In genomic region chr18:51184092-51184458, GRCh38 we compare ENCODE assay signal across 19 cellular contexts. TPM values are rescaled to one million over a fixed set of nuclear protein-coding genes. Genes with fewer than 3 reads are reported as not detected.
DNase-seq lines count a peak whose midpoint lies in the region; ATAC-seq lines count a peak whose summit lies in the region.
"Had no signal": no experiment of that assay in that cellular context is flagged by ENCODE, and none has a peak within 500 bp of the region (broad histone marks: within the 10 kb centered on the region; RNA-seq: fewer than 3 reads in every experiment).

No MANE protein-coding gene starts in this region.

- no peaks in the 10 kb centered on the region for H3K9me3 Mint-ChIP-seq in stimulated activated naive CD8-positive, alpha-beta T cell treated with anti-CD3 and anti-CD28 coated beads, Interleukin-15, Interleukin-2, amounts not matched to agents 100 ng/mL and 50 ng/mL, for 24 hours
- H3K9me3 Mint-ChIP-seq in stimulated activated naive CD8-positive, alpha-beta T cell treated with anti-CD3 and anti-CD28 coated beads, Interleukin-15, amount 100 ng/mL, for 72 hours: no peaks in the 10 kb centered on the region
- no peaks in the 10 kb centered on the region for H3K9me3 Mint-ChIP-seq in activated naive CD8-positive, alpha-beta T cell treated with anti-CD3 and anti-CD28 coated beads for 36 hours
- no peaks in the 10 kb centered on the region for H3K9me3 Mint-ChIP-seq in memory B cell

- no peak overlapping the region for H3K4me3 Mint-ChIP-seq in stimulated activated naive CD8-positive, alpha-beta T cell treated with anti-CD3 and anti-CD28 coated beads, Interleukin-15, Interleukin-2, amounts not matched to agents 100 ng/mL and 50 ng/mL, for 24 hours
- H3K4me3 Mint-ChIP-seq in stimulated activated naive CD8-positive, alpha-beta T cell treated with anti-CD3 and anti-CD28 coated beads, Interleukin-15, amount 100 ng/mL, for 72 hours: no peak overlapping the region
- H3K4me3 Mint-ChIP-seq in activated naive CD8-positive, alpha-beta T cell treated with anti-CD3 and anti-CD28 coated beads for 36 hours: no peak overlapping the region
- H3K4me3 Mint-ChIP-seq in memory B cell: no peak overlapping the region

- ATAC-seq in stimulated activated naive CD8-positive, alpha-beta T cell treated with anti-CD3 and anti-CD28 coated beads, Interleukin-15, amount 100 ng/mL, for 72 hours: no peak
- ATAC-seq in memory B cell (ENCODE audit: low read depth) (no peak), GM21528 (IDR thresholded peaks at IDR 0.05; ENCODE audit: low FRiP score, unreplicated experiment) (no peak), GM19452 (IDR thresholded peaks at IDR 0.05; ENCODE audit: unreplicated experiment) (no peak)
- ATAC-seq: PC-3 had no signal

- no peak for DNase-seq in stimulated activated naive CD8-positive, alpha-beta T cell treated with anti-CD3 and anti-CD28 coated beads, Interleukin-15, amount 100 ng/mL, for 72 hours
- DNase-seq in activated naive CD8-positive, alpha-beta T cell treated with anti-CD3 and anti-CD28 coated beads for 36 hours: no peak
- no peak for DNase-seq in memory B cell (ENCODE audit: low spot score in 2 of 2)
- no peak for DNase-seq in GF-D8 (lab: John Stamatoyannopoulos, UW)
- DNase-seq: ACHN, C1 segment of cervical spinal cord, DMS79 treated with DMSO at 0.1 percent for 48 hours, HCEC 1CT, NCI-H1417, NCI-H187 treated with DMSO at 0.1 percent for 48 hours, NCI-H226, NCI-H524, NCI-H82, PC-3, RPMI8226, SIG-M5 had no signal

- no peaks in the 10 kb centered on the region for H3K27me3 Mint-ChIP-seq in stimulated activated naive CD8-positive, alpha-beta T cell treated with anti-CD3 and anti-CD28 coated beads, Interleukin-15, Interleukin-2, amounts not matched to agents 100 ng/mL and 50 ng/mL, for 24 hours
- no peaks in the 10 kb centered on the region for H3K27me3 Mint-ChIP-seq in stimulated activated naive CD8-positive, alpha-beta T cell treated with anti-CD3 and anti-CD28 coated beads, Interleukin-15, amount 100 ng/mL, for 72 hours
- H3K27me3 Mint-ChIP-seq in activated naive CD8-positive, alpha-beta T cell treated with anti-CD3 and anti-CD28 coated beads for 36 hours: no peaks in the 10 kb centered on the region
- H3K27me3 Mint-ChIP-seq in memory B cell: no peaks in the 10 kb centered on the region

- peak overlapping the region; percentile 9 for H3K27ac Mint-ChIP-seq in stimulated activated naive CD8-positive, alpha-beta T cell treated with anti-CD3 and anti-CD28 coated beads, Interleukin-15, Interleukin-2, amounts not matched to agents 100 ng/mL and 50 ng/mL, for 24 hours
- H3K27ac Mint-ChIP-seq in stimulated activated naive CD8-positive, alpha-beta T cell treated with anti-CD3 and anti-CD28 coated beads, Interleukin-15, amount 100 ng/mL, for 72 hours: no peak overlapping the region
- peak overlapping the region; percentile 18 for H3K27ac Mint-ChIP-seq in activated naive CD8-positive, alpha-beta T cell treated with anti-CD3 and anti-CD28 coated beads for 36 hours
- peak overlapping the region; percentile 20 for H3K27ac Mint-ChIP-seq in memory B cell

- peaks cover 89% of the 10 kb centered on the region for H3K4me1 Mint-ChIP-seq in stimulated activated naive CD8-positive, alpha-beta T cell treated with anti-CD3 and anti-CD28 coated beads, Interleukin-15, Interleukin-2, amounts not matched to agents 100 ng/mL and 50 ng/mL, for 24 hours (ENCODE audit: low read depth)
- peaks cover 72% of the 10 kb centered on the region for H3K4me1 Mint-ChIP-seq in stimulated activated naive CD8-positive, alpha-beta T cell treated with anti-CD3 and anti-CD28 coated beads, Interleukin-15, amount 100 ng/mL, for 72 hours
- H3K4me1 Mint-ChIP-seq in activated naive CD8-positive, alpha-beta T cell treated with anti-CD3 and anti-CD28 coated beads for 36 hours: peaks cover 74% of the 10 kb centered on the region
- peaks cover 42% of the 10 kb centered on the region for H3K4me1 Mint-ChIP-seq in memory B cell

- H3K36me3 Mint-ChIP-seq in stimulated activated naive CD8-positive, alpha-beta T cell treated with anti-CD3 and anti-CD28 coated beads, Interleukin-15, Interleukin-2, amounts not matched to agents 100 ng/mL and 50 ng/mL, for 24 hours (ENCODE audit: low read depth): peaks cover 51% of the 10 kb centered on the region
- H3K36me3 Mint-ChIP-seq in activated naive CD8-positive, alpha-beta T cell treated with anti-CD3 and anti-CD28 coated beads for 36 hours: peaks cover 51% of the 10 kb centered on the region
- H3K36me3 Mint-ChIP-seq in memory B cell: peaks cover 18% of the 10 kb centered on the region

RNA-seq across cellular contexts. Expression of gene MEX3C, which starts 13.4 kb away (rescaled TPM):
- total RNA-seq in activated naive CD8-positive, alpha-beta T cell treated with anti-CD3 and anti-CD28 coated beads for 36 hours: 10 to 100 TPM; 66.9 to 68.5 TPM

Comparison
In these comparisons a context has a peak if more than half of its experiments do, and no peak if none do; other contexts are left out.
1. H3K27ac Mint-ChIP-seq: peak in stimulated activated naive CD8-positive, alpha-beta T cell treated with anti-CD3 and anti-CD28 coated beads, Interleukin-15, Interleukin-2, amounts not matched to agents 100 ng/mL and 50 ng/mL, for 24 hours (single experiment), activated naive CD8-positive, alpha-beta T cell treated with anti-CD3 and anti-CD28 coated beads for 36 hours (single experiment) and memory B cell (single experiment); none in stimulated activated naive CD8-positive, alpha-beta T cell treated with anti-CD3 and anti-CD28 coated beads, Interleukin-15, amount 100 ng/mL, for 72 hours (0 of 2).